Comparison of ENCODE assay signal across 1 cellular context in genomic region chr18:58407649-58408407, GRCh38.
TF ChIP-seq lines count a peak whose summit lies in the region.

No MANE protein-coding gene starts in this region.

TF ChIP-seq in HepG2, 621 proteins besides CTCF, POLR2A, EP300 and RAD21 (continued from another document and continues in another):
- TF ChIP-seq ZNF710 (CRISPR knock-in tag; IDR thresholded peaks at IDR 0.05; ENCODE audit: borderline replicate concordance) (peak; percentile 94), ZNF605 (CRISPR knock-in tag; IDR thresholded peaks at IDR 0.05) (peak; percentile 99), ZMYM4 (CRISPR knock-in tag; IDR thresholded peaks at IDR 0.05) (peak; percentile 36; the same call in 1 of the 2 replicates), ELF1 (CRISPR knock-in tag; IDR thresholded peaks at IDR 0.05) (peak; percentile 58), PRDM15 (CRISPR knock-in tag; IDR thresholded peaks at IDR 0.05) (no peak; the same call in 1 of the 2 replicates), IKZF4 (CRISPR knock-in tag; IDR thresholded peaks at IDR 0.05; ENCODE audit: borderline replicate concordance, low read depth, not compliant biosample characterization) (no peak), NFKBIZ (CRISPR knock-in tag; IDR thresholded peaks at IDR 0.05) (peak; percentile 98), ZMYM3 (CRISPR knock-in tag; IDR thresholded peaks at IDR 0.05) (0 out of 2 replicates have a peak, but pooled peaks have one; percentile 19), ZNF746 (CRISPR knock-in tag; IDR thresholded peaks at IDR 0.05) (peak; percentile 97), ZNF24 (IDR thresholded peaks at IDR 0.05) (peak; percentile 79), FOXA1 (IDR thresholded peaks at IDR 0.05) (peak; percentile 95), FOXA1 (CRISPR knock-in tag; IDR thresholded peaks at IDR 0.05) (peak; percentile 89), ZNF747 (CRISPR knock-in tag; IDR thresholded peaks at IDR 0.05; ENCODE audit: borderline replicate concordance) (peak; percentile 91; the same call in 1 of the 2 replicates), SOX6 (IDR thresholded peaks at IDR 0.05) (no peak), SOX6 (CRISPR knock-in tag; IDR thresholded peaks at IDR 0.05) (peak; percentile 98), FOXK2 (IDR thresholded peaks at IDR 0.05) (peak; percentile 93), MIER2 (CRISPR knock-in tag; IDR thresholded peaks at IDR 0.05) (0 out of 2 replicates have a peak, but pooled peaks have one; percentile 42), ZNF180 (CRISPR knock-in tag; IDR thresholded peaks at IDR 0.05; ENCODE audit: borderline replicate concordance, low read depth) (no peak), MED1 (CRISPR knock-in tag; IDR thresholded peaks at IDR 0.05) (peak; percentile 98), ZNF18 (CRISPR knock-in tag; IDR thresholded peaks at IDR 0.05; ENCODE audit: insufficient replicate concordance) (peak; percentile 90), MAFF (IDR thresholded peaks at IDR 0.05; ENCODE audit: low read depth, low read length) (peak; percentile 22; the same call in 1 of the 2 replicates), ZNF883 (CRISPR knock-in tag; IDR thresholded peaks at IDR 0.05; ENCODE audit: not compliant biosample characterization) (peak; percentile 41), ZBTB7A (CRISPR knock-in tag; IDR thresholded peaks at IDR 0.05) (peak; percentile 90; the same call in 1 of the 2 replicates), BHLHE40 (IDR thresholded peaks at IDR 0.05; ENCODE audit: low read length) (peak; percentile 75), ZNF510 (CRISPR knock-in tag; IDR thresholded peaks at IDR 0.05; ENCODE audit: low read depth) (peak; percentile 59; the same call in 1 of the 2 replicates), GABPB1 (CRISPR knock-in tag; IDR thresholded peaks at IDR 0.05) (peak; percentile 60), SKIL (CRISPR knock-in tag; IDR thresholded peaks at IDR 0.05; ENCODE audit: borderline replicate concordance) (peak; percentile 97), CBX5 (CRISPR knock-in tag; IDR thresholded peaks at IDR 0.05; ENCODE audit: borderline replicate concordance) (no peak), GATA4 (IDR thresholded peaks at IDR 0.05; ENCODE audit: borderline replicate concordance, low read depth) (peak; percentile 100), KDM1A (CRISPR knock-in tag; IDR thresholded peaks at IDR 0.05) (0 out of 2 replicates have a peak, but pooled peaks have one; percentile 30), KLF6 (CRISPR knock-in tag; IDR thresholded peaks at IDR 0.05) (peak; percentile 40), CHD2 (IDR thresholded peaks at IDR 0.05; ENCODE audit: low read depth, low read length) (no peak; the same call in 1 of the 2 replicates), PREB (CRISPR knock-in tag; IDR thresholded peaks at IDR 0.05) (no peak), SSRP1 (CRISPR knock-in tag; IDR thresholded peaks at IDR 0.05) (peak; percentile 98), MLX (CRISPR knock-in tag; IDR thresholded peaks at IDR 0.05) (peak; percentile 64), ZKSCAN8 (CRISPR knock-in tag; IDR thresholded peaks at IDR 0.05; ENCODE audit: borderline replicate concordance) (peak; percentile 57; the same call in 1 of the 2 replicates), THAP11 (CRISPR knock-in tag; IDR thresholded peaks at IDR 0.05) (peak; percentile 67), NFYC (CRISPR knock-in tag; IDR thresholded peaks at IDR 0.05) (0 out of 2 replicates have a peak, but pooled peaks have one; percentile 27), ZBTB26 (CRISPR knock-in tag; IDR thresholded peaks at IDR 0.05; ENCODE audit: borderline replicate concordance) (peak; percentile 85; the same call in 1 of the 2 replicates), RBAK (CRISPR knock-in tag; IDR thresholded peaks at IDR 0.05) (no peak)
- TF ChIP-seq, protein P1, sequence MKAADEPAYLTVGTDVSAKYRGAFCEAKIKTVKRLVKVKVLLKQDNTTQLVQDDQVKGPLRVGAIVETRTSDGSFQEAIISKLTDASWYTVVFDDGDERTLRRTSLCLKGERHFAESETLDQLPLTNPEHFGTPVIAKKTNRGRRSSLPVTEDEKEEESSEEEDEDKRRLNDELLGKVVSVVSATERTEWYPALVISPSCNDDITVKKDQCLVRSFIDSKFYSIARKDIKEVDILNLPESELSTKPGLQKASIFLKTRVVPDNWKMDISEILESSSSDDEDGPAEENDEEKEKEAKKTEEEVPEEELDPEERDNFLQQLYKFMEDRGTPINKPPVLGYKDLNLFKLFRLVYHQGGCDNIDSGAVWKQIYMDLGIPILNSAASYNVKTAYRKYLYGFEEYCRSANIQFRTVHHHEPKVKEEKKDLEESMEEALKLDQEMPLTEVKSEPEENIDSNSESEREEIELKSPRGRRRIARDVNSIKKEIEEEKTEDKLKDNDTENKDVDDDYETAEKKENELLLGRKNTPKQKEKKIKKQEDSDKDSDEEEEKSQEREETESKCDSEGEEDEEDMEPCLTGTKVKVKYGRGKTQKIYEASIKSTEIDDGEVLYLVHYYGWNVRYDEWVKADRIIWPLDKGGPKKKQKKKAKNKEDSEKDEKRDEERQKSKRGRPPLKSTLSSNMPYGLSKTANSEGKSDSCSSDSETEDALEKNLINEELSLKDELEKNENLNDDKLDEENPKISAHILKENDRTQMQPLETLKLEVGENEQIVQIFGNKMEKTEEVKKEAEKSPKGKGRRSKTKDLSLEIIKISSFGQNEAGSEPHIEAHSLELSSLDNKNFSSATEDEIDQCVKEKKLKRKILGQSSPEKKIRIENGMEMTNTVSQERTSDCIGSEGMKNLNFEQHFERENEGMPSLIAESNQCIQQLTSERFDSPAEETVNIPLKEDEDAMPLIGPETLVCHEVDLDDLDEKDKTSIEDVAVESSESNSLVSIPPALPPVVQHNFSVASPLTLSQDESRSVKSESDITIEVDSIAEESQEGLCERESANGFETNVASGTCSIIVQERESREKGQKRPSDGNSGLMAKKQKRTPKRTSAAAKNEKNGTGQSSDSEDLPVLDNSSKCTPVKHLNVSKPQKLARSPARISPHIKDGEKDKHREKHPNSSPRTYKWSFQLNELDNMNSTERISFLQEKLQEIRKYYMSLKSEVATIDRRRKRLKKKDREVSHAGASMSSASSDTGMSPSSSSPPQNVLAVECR (CRISPR knock-in tag; IDR thresholded peaks at IDR 0.05; ENCODE audit: borderline replicate concordance) = peak; percentile 53; the same call in 1 of the 2 replicates
- TF ChIP-seq, protein P2, sequence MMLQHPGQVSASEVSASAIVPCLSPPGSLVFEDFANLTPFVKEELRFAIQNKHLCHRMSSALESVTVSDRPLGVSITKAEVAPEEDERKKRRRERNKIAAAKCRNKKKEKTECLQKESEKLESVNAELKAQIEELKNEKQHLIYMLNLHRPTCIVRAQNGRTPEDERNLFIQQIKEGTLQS (CRISPR knock-in tag; IDR thresholded peaks at IDR 0.05) = peak; percentile 36; the same call in 1 of the 2 replicates
- TF ChIP-seq, protein P3, sequence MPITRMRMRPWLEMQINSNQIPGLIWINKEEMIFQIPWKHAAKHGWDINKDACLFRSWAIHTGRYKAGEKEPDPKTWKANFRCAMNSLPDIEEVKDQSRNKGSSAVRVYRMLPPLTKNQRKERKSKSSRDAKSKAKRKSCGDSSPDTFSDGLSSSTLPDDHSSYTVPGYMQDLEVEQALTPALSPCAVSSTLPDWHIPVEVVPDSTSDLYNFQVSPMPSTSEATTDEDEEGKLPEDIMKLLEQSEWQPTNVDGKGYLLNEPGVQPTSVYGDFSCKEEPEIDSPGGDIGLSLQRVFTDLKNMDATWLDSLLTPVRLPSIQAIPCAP (CRISPR knock-in tag; IDR thresholded peaks at IDR 0.05; ENCODE audit: low read depth) = peak; percentile 44; the same call in 1 of the 2 replicates
